In the genomic region with DNA sequence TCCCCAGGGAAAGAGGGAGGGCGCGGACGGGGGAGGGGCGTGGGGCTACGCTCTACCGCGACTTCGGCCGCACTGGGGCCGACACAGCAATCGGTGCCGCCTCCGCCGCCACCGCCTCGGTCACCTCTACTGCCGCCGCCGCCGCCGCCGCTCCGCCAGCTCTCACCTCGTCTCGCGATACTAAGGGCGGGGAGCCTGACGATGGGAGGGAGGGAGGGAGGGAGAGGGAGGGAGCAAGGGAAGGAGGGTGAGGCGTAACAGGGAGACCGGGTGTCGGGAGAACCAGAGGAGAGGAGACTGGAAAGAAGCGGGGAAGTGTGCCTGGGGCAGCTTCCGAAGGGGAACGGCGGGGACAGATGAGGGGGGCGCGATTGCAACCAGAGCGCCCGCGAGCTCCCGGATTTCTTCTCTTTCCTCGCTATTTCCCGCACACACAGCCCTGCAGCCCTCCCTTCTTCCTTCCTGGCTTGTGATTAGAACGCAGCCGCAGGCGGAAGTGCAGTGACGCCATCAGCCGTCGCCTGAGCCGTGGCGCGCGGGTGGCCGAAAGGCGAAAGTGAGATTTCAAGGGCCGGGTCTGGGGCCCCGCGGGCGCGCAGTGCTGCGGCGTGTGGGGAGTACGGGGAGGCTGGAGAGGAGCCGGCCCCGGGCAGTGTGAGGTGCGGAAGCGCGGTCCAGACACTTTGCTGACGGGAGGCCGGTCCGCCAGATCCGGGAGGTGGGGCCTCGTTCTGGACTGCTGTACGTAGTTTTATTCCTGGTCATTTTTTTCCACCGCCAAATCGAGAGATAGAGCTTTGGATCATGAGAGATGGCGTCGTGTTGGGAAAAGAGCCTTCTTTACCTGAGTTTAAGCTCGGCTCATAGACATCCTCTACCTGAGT, we compare ENCODE assay signal across 1 cellular context.
TF ChIP-seq lines count a peak whose summit lies in the region.

A gene with protein sequence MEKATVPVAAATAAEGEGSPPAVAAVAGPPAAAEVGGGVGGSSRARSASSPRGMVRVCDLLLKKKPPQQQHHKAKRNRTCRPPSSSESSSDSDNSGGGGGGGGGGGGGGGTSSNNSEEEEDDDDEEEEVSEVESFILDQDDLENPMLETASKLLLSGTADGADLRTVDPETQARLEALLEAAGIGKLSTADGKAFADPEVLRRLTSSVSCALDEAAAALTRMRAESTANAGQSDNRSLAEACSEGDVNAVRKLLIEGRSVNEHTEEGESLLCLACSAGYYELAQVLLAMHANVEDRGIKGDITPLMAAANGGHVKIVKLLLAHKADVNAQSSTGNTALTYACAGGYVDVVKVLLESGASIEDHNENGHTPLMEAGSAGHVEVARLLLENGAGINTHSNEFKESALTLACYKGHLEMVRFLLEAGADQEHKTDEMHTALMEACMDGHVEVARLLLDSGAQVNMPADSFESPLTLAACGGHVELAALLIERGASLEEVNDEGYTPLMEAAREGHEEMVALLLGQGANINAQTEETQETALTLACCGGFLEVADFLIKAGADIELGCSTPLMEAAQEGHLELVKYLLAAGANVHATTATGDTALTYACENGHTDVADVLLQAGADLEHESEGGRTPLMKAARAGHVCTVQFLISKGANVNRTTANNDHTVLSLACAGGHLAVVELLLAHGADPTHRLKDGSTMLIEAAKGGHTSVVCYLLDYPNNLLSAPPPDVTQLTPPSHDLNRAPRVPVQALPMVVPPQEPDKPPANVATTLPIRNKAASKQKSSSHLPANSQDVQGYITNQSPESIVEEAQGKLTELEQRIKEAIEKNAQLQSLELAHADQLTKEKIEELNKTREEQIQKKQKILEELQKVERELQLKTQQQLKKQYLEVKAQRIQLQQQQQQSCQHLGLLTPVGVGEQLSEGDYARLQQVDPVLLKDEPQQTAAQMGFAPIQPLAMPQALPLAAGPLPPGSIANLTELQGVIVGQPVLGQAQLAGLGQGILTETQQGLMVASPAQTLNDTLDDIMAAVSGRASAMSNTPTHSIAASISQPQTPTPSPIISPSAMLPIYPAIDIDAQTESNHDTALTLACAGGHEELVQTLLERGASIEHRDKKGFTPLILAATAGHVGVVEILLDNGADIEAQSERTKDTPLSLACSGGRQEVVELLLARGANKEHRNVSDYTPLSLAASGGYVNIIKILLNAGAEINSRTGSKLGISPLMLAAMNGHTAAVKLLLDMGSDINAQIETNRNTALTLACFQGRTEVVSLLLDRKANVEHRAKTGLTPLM (N-terminal part only) (minus strand): TSS at position 131 of the 884 bp plus-strand sequence. CDS start 130 bp downstream, at position 1.

TF ChIP-seq in liver, 16 proteins besides CTCF, POLR2A, EP300 and RAD21 (continued from another document):
- TF ChIP-seq, protein P1, sequence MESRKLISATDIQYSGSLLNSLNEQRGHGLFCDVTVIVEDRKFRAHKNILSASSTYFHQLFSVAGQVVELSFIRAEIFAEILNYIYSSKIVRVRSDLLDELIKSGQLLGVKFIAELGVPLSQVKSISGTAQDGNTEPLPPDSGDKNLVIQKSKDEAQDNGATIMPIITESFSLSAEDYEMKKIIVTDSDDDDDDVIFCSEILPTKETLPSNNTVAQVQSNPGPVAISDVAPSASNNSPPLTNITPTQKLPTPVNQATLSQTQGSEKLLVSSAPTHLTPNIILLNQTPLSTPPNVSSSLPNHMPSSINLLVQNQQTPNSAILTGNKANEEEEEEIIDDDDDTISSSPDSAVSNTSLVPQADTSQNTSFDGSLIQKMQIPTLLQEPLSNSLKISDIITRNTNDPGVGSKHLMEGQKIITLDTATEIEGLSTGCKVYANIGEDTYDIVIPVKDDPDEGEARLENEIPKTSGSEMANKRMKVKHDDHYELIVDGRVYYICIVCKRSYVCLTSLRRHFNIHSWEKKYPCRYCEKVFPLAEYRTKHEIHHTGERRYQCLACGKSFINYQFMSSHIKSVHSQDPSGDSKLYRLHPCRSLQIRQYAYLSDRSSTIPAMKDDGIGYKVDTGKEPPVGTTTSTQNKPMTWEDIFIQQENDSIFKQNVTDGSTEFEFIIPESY (IDR thresholded peaks at IDR 0.05): peak; percentile 98
TF ChIP-seq in liver: peak in this region for 12.
